ENCODE assay signal across 9 cellular contexts in genomic region chr2:131391471-131391870, GRCh38. TPM values are rescaled to one million over a fixed set of nuclear protein-coding genes. Genes with fewer than 3 reads are reported as not detected.
"Had no signal": no experiment of that assay in that cellular context is flagged by ENCODE, and none has a peak within 500 bp of the region (broad histone marks: within the 10 kb centered on the region; RNA-seq: fewer than 3 reads in every experiment).

No MANE protein-coding gene starts in this region.

RNA-seq across cellular contexts. Expression of gene RAB6D, which starts 27.5 kb away (rescaled TPM):
- total RNA-seq: myocyte, natural killer cell, osteocyte, pulmonary artery endothelial cell, right atrium auricular region, sciatic nerve, smooth muscle cell, spleen, vagina had no signal
